ENCODE assay signal across 8 cellular contexts in the genomic region with DNA sequence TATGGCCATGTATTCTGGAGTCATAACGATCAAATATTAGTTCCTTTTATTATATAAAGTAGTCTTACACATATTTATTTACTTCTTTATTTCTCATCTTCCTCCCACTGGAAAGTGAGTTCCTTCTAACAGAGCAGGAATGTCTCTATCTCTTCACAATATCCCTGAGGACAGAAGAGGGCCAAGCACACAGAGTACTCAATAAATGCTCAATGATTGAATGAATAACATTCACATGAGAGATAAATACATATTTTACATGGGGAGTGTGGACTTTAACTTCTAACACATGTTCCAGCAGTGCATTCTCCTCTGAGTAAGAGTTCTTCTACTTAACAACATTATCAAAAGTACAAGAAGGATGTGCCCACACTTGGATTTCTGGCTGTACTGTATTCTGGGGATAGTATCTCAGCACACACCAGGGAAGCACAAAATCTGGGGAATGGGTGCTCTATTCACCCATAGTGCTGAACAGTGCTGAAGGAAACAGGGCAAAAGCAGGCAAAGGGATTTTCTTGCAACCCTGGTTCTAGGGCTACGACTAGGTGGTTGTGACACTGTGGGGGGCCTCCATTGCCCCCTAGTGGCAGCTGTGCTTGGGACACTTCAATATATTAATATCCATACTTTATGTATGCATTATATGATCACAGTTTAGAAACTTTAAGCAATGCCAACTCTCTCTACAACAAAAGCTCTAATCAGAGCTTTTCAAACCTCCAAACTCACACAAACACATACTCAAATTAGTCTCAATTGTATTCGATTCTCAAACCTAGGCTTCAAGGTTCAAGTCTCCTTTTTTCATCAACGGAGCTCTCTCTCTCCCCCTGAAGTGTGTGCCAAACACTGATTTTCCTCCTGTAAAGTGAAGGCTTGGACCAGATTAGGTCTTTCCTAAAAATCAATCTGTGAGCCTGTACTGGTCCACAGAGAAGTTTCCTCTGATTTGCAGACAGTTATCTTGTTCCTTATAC.
A peak's percentile ranks its signal among the peaks of the same experiment; 100 is the strongest.
DNase-seq lines count a peak whose midpoint lies in the region; ATAC-seq, FAIRE-seq and TF ChIP-seq lines count a peak whose summit lies in the region.

No MANE protein-coding gene starts in this region.

- no peaks in the 10 kb centered on the region for H3K4me1 ChIP-seq in adrenal gland (replicated peaks in 1 of 2)

- H3K36me3 ChIP-seq in adrenal gland (replicated peaks in 1 of 2): no peaks in the 10 kb centered on the region

- no peaks in the 10 kb centered on the region for H3K36me3 Mint-ChIP-seq in immature natural killer cell

- no peaks in the 10 kb centered on the region for H3K27me3 ChIP-seq in adrenal gland

- TF ChIP-seq CTCF in adrenal gland (IDR thresholded peaks at IDR 0.05): peak; percentile 60 to 87 (median 82)

- no peak for FAIRE-seq in HTR-8/SVneo (lab: Jason Lieb, UNC)

- no peak overlapping the region for H3K4me3 Mint-ChIP-seq in immature natural killer cell

- peaks cover 0 to 8% (median 0%) of the 10 kb centered on the region in 3 donors for H3K27me3 Mint-ChIP-seq in immature natural killer cell (ENCODE audit: low read depth in 3 of 3)

- no peak overlapping the region for H3K4me3 ChIP-seq in adrenal gland

- H3K9me3 Mint-ChIP-seq in immature natural killer cell: no peaks in the 10 kb centered on the region

- no peak for TF ChIP-seq POLR2A in adrenal gland (IDR thresholded peaks at IDR 0.05)

- intact Hi-C loops in adrenal gland (cut with DNase I): loop anchor here (5.0 to 10.0 kb wide), 2 partner anchors 226 to 228 kb away; no protein-coding TSS in a partner anchor

- H3K27ac Mint-ChIP-seq in immature natural killer cell: no peak overlapping the region

- H3K4me1 Mint-ChIP-seq in immature natural killer cell: peaks cover 5 to 12% of the 10 kb centered on the region in 2 donors

- DNase-seq in DMS53 treated with DMSO at 0.1 percent for 48 hours (lab: John Stamatoyannopoulos, UW; ENCODE audit: unreplicated experiment) (peak; percentile 50), SW480 (ENCODE audit: low spot score) (peak; percentile 33), adrenal gland (peak; percentile 44 to 79 (median 60)), immature natural killer cell (peak; percentile 14 to 37 (median 35)), HTR-8/SVneo (ENCODE audit: insufficient read length, low spot score) (no peak)
- DNase-seq in stimulated activated CD4-positive, alpha-beta T cell treated with anti-CD3 and anti-CD28 coated beads, Interleukin-2, amount 100 ng/mL, for 24 hours: peak; percentile 65 to 67

- no peak overlapping the region for H3K27ac ChIP-seq in adrenal gland

- ATAC-seq in GM19452 (IDR thresholded peaks at IDR 0.05; ENCODE audit: unreplicated experiment): peak; percentile 94
- ATAC-seq in HG03457 (IDR thresholded peaks at IDR 0.05; ENCODE audit: unreplicated experiment): peak; percentile 89

- no peaks in the 10 kb centered on the region for H3K9me3 ChIP-seq in adrenal gland (replicated peaks in 1 of 3)

- WGBS in adrenal gland, 4 donors: 43 to 59% (median 52%) methylated on average over 4 of the region's 4 CpGs
